7 cellular contexts compared by ENCODE assay signal in the genomic region with DNA sequence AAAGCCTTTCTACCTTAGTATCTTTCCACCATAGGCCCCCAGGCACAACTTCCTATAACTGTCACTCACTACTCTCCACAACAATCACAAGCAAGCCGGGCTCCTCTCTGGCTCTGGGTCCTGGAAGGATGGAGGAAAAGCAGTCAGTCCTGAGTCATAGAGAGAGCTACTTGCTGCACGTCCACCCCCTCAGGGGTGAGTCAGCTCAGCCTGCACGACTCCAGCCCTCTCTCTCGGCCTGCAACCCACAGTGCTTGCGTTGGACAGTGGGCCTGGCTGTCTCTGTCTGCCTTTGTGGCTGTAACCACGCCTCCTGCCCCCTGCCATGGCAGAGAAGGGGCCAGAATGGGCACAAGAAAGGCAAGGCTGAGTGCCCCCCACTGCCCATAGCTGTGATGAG.
DNase-seq lines count a peak whose midpoint lies in the region; ATAC-seq and TF ChIP-seq lines count a peak whose summit lies in the region.

No MANE protein-coding gene starts in this region.

- H3K4me1 Mint-ChIP-seq in activated naive CD8-positive, alpha-beta T cell treated with anti-CD3 and anti-CD28 coated beads, Interleukin-2, amount 50 U/mL, for 24 hours, result peaks cover 17% of the 10 kb centered on the region
- H3K4me1 Mint-ChIP-seq in mesothelial cell of epicardium, result no peaks in the 10 kb centered on the region

- ATAC-seq in activated naive CD8-positive, alpha-beta T cell treated with anti-CD3 and anti-CD28 coated beads, Interleukin-2, amount 50 U/mL, for 24 hours, result peak; percentile 89
- peak; percentile 70 for ATAC-seq in left ventricle myocardium superior

- no peak overlapping the region for H3K4me3 Mint-ChIP-seq in activated naive CD8-positive, alpha-beta T cell treated with anti-CD3 and anti-CD28 coated beads, Interleukin-2, amount 50 U/mL, for 24 hours
- no peak overlapping the region for H3K4me3 Mint-ChIP-seq in mesothelial cell of epicardium

- no peaks in the 10 kb centered on the region for H3K9me3 Mint-ChIP-seq in activated naive CD8-positive, alpha-beta T cell treated with anti-CD3 and anti-CD28 coated beads, Interleukin-2, amount 50 U/mL, for 24 hours
- H3K9me3 Mint-ChIP-seq in mesothelial cell of epicardium, result no peaks in the 10 kb centered on the region

- TF ChIP-seq CTCF in mesothelial cell of epicardium (IDR thresholded peaks at IDR 0.05; ENCODE audit: unreplicated experiment), result no peak

- H3K27ac Mint-ChIP-seq in activated naive CD8-positive, alpha-beta T cell treated with anti-CD3 and anti-CD28 coated beads, Interleukin-2, amount 50 U/mL, for 24 hours, result no peak overlapping the region
- H3K27ac Mint-ChIP-seq in mesothelial cell of epicardium, result no peak overlapping the region

- peak; percentile 97 for DNase-seq in HT1080 (ENCODE audit: low read depth)
- DNase-seq in activated naive CD8-positive, alpha-beta T cell treated with anti-CD3 and anti-CD28 coated beads, Interleukin-2, amount 50 U/mL, for 24 hours, result peak; percentile 19
- peak; percentile 52 for DNase-seq in left ventricle myocardium superior
- peak; percentile 9 for DNase-seq in stimulated activated CD4-positive, alpha-beta T cell treated with anti-CD3 and anti-CD28 coated beads, Interleukin-4, amount 100 ng/mL, for 24 hours
- DNase-seq in mesothelial cell of epicardium (ENCODE audit: low spot score in 2 of 2, unreplicated experiment in 2 of 2), result no peak
- DNase-seq in NCI-H1436 treated with DMSO at 0.1 percent for 48 hours (lab: John Stamatoyannopoulos, UW), result no peak
- no peak for DNase-seq in NCI-H1694 treated with DMSO at 0.1 percent for 48 hours (lab: John Stamatoyannopoulos, UW)

- H3K27me3 Mint-ChIP-seq in activated naive CD8-positive, alpha-beta T cell treated with anti-CD3 and anti-CD28 coated beads, Interleukin-2, amount 50 U/mL, for 24 hours, result peaks cover 10% of the 10 kb centered on the region
- H3K27me3 Mint-ChIP-seq in mesothelial cell of epicardium (ENCODE audit: low read depth), result no peaks in the 10 kb centered on the region

- H3K36me3 Mint-ChIP-seq in activated naive CD8-positive, alpha-beta T cell treated with anti-CD3 and anti-CD28 coated beads, Interleukin-2, amount 50 U/mL, for 24 hours (ENCODE audit: low read depth), result no peaks in the 10 kb centered on the region
- H3K36me3 Mint-ChIP-seq in mesothelial cell of epicardium, result no peaks in the 10 kb centered on the region

- intact Hi-C loops in left ventricle myocardium superior (cut with micrococcal nuclease), result no loop called here

Comparison
In these comparisons a context has a peak if more than half of its experiments do, and no peak if none do; other contexts are left out.
1. DNase-seq: peak in HT1080 (single experiment), activated naive CD8-positive, alpha-beta T cell treated with anti-CD3 and anti-CD28 coated beads, Interleukin-2, amount 50 U/mL, for 24 hours (single experiment), left ventricle myocardium superior (single experiment) and stimulated activated CD4-positive, alpha-beta T cell treated with anti-CD3 and anti-CD28 coated beads, Interleukin-4, amount 100 ng/mL, for 24 hours (single experiment); none in mesothelial cell of epicardium (0 of 2), NCI-H1436 treated with DMSO at 0.1 percent for 48 hours (single experiment) and NCI-H1694 treated with DMSO at 0.1 percent for 48 hours (single experiment).